In the genomic region with DNA sequence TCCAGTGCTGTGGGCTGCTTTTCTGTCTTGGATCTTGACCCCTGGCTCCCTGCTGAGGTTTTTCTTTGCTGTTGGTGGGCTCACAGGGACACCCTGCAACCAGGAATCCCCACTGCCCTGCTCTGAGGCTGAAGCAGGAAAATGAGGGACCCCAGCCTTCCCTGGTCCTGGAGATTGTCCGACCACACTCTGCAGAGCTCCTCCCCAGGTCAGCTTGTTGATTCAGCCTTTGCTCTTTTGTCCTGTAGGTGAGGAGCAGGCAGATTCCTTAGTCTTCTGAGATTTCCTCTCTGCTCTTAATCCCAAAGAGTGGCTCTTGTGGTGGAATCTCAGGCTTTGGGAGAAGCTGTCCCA, we compare ENCODE assay signal across 16 cellular contexts.
DNase-seq lines count a peak whose midpoint lies in the region; ATAC-seq and TF ChIP-seq lines count a peak whose summit lies in the region.
"Had no signal": no experiment of that assay in that cellular context is flagged by ENCODE, and none has a peak within 500 bp of the region (broad histone marks: within the 10 kb centered on the region; RNA-seq: fewer than 3 reads in every experiment).

No MANE protein-coding gene starts in this region.

- H2AK5ac ChIP-seq in neuronal stem cell (ENCODE audit: low read depth, low read length) = no peak overlapping the region

- H3K27ac Mint-ChIP-seq in activated T-cell treated with anti-CD3 and anti-CD28 coated beads, Interleukin-2, amount 50 U/mL, for 24 hours = no peak overlapping the region
- peak overlapping the region; percentile 44 for H3K27ac Mint-ChIP-seq in endodermal cell
- H3K27ac Mint-ChIP-seq: CD8-positive, alpha-beta T cell had no signal

- H3K4me3 ChIP-seq in endodermal cell (ENCODE audit: low read length) (no peak overlapping the region), neuronal stem cell (ENCODE audit: low read length in 2 of 2) (no peak overlapping the region), Peyer's patch (no peak overlapping the region)
- H3K4me3 ChIP-seq: BLaER1 had no signal

- H4K91ac ChIP-seq in neuronal stem cell (ENCODE audit: low read depth, low read length, poor library complexity) = no peak overlapping the region

- no peak overlapping the region for H3K4ac ChIP-seq in neuronal stem cell (ENCODE audit: low read length)

- H3K79me1 ChIP-seq in neuronal stem cell (ENCODE audit: low read depth, low read length) = no peaks in the 10 kb centered on the region

- H3K4me2 ChIP-seq in neuronal stem cell (ENCODE audit: insufficient read depth, low read length, poor library complexity, severe bottlenecking) = no peak overlapping the region
- H3K4me2 ChIP-seq: BLaER1 had no signal

- no peak overlapping the region for H2BK120ac ChIP-seq in neuronal stem cell (ENCODE audit: low read depth, low read length)

- 25 to 52% methylated on average over 1 of the region's 1 CpG for WGBS in endodermal cell (ENCODE audit: insufficient coverage in 1 of 2, insufficient read length in 1 of 2), 2 experiments
- no CpG with 5 or more reads among the region's 1 CpG for WGBS in neuronal stem cell (ENCODE audit: extremely low coverage in 2 of 2, insufficient read length in 2 of 2, insufficient replicate concordance in 1 of 2), 2 donors

- H3K27ac ChIP-seq in endodermal cell (ENCODE audit: low read depth, low read length) (no peak overlapping the region), neuronal stem cell (replicated peaks; ENCODE audit: low read length) (no peak overlapping the region), Peyer's patch (no peak overlapping the region), caudate nucleus (ENCODE audit: low read depth, low read length) (no peak overlapping the region)
- H3K27ac ChIP-seq: BLaER1 had no signal

- peaks cover 2% of the 10 kb centered on the region for H3K4me1 Mint-ChIP-seq in activated T-cell treated with anti-CD3 and anti-CD28 coated beads, Interleukin-2, amount 50 U/mL, for 24 hours (ENCODE audit: low read depth)
- H3K4me1 Mint-ChIP-seq in endodermal cell = peaks cover 31% of the 10 kb centered on the region

- H2AFZ ChIP-seq in neuronal stem cell (ENCODE audit: low read length) = no peak overlapping the region

- H3K9me3 ChIP-seq in endodermal cell (ENCODE audit: control insufficient read depth, low read length) (no peaks in the 10 kb centered on the region), neuronal stem cell (replicated peaks in 1 of 2; ENCODE audit: control insufficient read depth in 2 of 2, insufficient read depth in 1 of 2, low read depth in 1 of 2, low read length in 2 of 2) (no peaks in the 10 kb centered on the region), Peyer's patch (no peaks in the 10 kb centered on the region)
- H3K9me3 ChIP-seq: BLaER1 had no signal

- H4K8ac ChIP-seq in neuronal stem cell (ENCODE audit: low read depth, low read length) = no peak overlapping the region

- peak; percentile 7 for DNase-seq in activated T-cell treated with anti-CD3 and anti-CD28 coated beads, Interleukin-2, amount 50 U/mL, for 24 hours
- DNase-seq in activated T-cell treated with anti-CD3 and anti-CD28 coated beads, Interleukin-2, amount 50 U/mL, for 48 hours = no peak
- DNase-seq in endodermal cell (peak; percentile 63), neuronal stem cell (ENCODE audit: low spot score) (no peak), Peyer's patch (no peak), caudate nucleus (lab: John Stamatoyannopoulos, UW) (no peak)
- DNase-seq: DMS79 treated with DMSO at 0.1 percent for 48 hours, GF-D8, NCI-H1105 treated with DMSO at 0.1 percent for 48 hours, NCI-H187, NCI-H69, SIG-M5 had no signal

- TF ChIP-seq POLR2A in Peyer's patch (IDR thresholded peaks at IDR 0.05) = no peak

- H3K14ac ChIP-seq in neuronal stem cell (ENCODE audit: low read length) = no peak overlapping the region

- ATAC-seq in GM19452 (IDR thresholded peaks at IDR 0.05; ENCODE audit: unreplicated experiment) (no peak), GM21390 (IDR thresholded peaks at IDR 0.05; ENCODE audit: unreplicated experiment) (no peak)
- ATAC-seq: CD8-positive, alpha-beta T cell had no signal

- H3K9ac ChIP-seq in endodermal cell (ENCODE audit: extremely low read depth, low read length, poor library complexity, severe bottlenecking) (no peak overlapping the region), neuronal stem cell (ENCODE audit: low read depth, low read length, poor library complexity) (no peak overlapping the region)
- H3K9ac ChIP-seq: BLaER1 had no signal

- H3K18ac ChIP-seq in neuronal stem cell (ENCODE audit: low read length) = peak overlapping the region; percentile 9

- H2BK5ac ChIP-seq in neuronal stem cell (ENCODE audit: low read length) = no peak overlapping the region

- TF ChIP-seq CTCF in endodermal cell (conservative IDR thresholded peaks at IDR 0.05) = peak; percentile 33
- TF ChIP-seq CTCF in Peyer's patch (IDR thresholded peaks at IDR 0.05) = no peak

- H2BK15ac ChIP-seq in neuronal stem cell (ENCODE audit: low read length) = no peak overlapping the region

- no peak overlapping the region for H2BK12ac ChIP-seq in neuronal stem cell (ENCODE audit: low read length)

- H3K4me3 Mint-ChIP-seq in activated T-cell treated with anti-CD3 and anti-CD28 coated beads, Interleukin-2, amount 50 U/mL, for 24 hours = no peak overlapping the region
- no peak overlapping the region for H3K4me3 Mint-ChIP-seq in endodermal cell
- H3K4me3 Mint-ChIP-seq: CD8-positive, alpha-beta T cell had no signal

- peaks cover 4% of the 10 kb centered on the region for H3K27me3 Mint-ChIP-seq in activated T-cell treated with anti-CD3 and anti-CD28 coated beads, Interleukin-2, amount 50 U/mL, for 24 hours
- peaks cover 43% of the 10 kb centered on the region for H3K27me3 Mint-ChIP-seq in endodermal cell (ENCODE audit: insufficient read depth)

- H3K9me3 Mint-ChIP-seq in activated T-cell treated with anti-CD3 and anti-CD28 coated beads, Interleukin-2, amount 50 U/mL, for 24 hours = peaks cover under 1% of the 10 kb centered on the region
- peaks cover 2% of the 10 kb centered on the region for H3K9me3 Mint-ChIP-seq in endodermal cell
- H3K9me3 Mint-ChIP-seq: CD8-positive, alpha-beta T cell had no signal

- H3K4me1 ChIP-seq in endodermal cell (ENCODE audit: control insufficient read depth, insufficient read depth, low read length) (peaks cover 14% of the 10 kb centered on the region), neuronal stem cell (ENCODE audit: control insufficient read depth in 2 of 2, insufficient read depth in 1 of 2, low read depth in 1 of 2, low read length in 2 of 2) (peaks cover 0 to 16% of the 10 kb centered on the region in 2 donors), Peyer's patch (no peaks in the 10 kb centered on the region)

- H3K27me3 ChIP-seq in endodermal cell (ENCODE audit: control insufficient read depth, insufficient read depth, low read length, poor library complexity, severe bottlenecking) (peaks cover 38% of the 10 kb centered on the region), neuronal stem cell (ENCODE audit: control insufficient read depth in 3 of 3, insufficient read depth in 3 of 3, low read depth in 1 of 3, low read length in 3 of 3) (peaks cover 0 to 10% (median 3%) of the 10 kb centered on the region in 3 experiments), Peyer's patch (no peaks in the 10 kb centered on the region)

- H3K36me3 ChIP-seq in endodermal cell (ENCODE audit: control insufficient read depth, insufficient read depth, low read length) (no peaks in the 10 kb centered on the region), neuronal stem cell (replicated peaks in 1 of 2; ENCODE audit: control insufficient read depth in 2 of 2, insufficient read depth in 2 of 2, low read length in 2 of 2) (no peaks in the 10 kb centered on the region), Peyer's patch (no peaks in the 10 kb centered on the region)
- H3K36me3 ChIP-seq: BLaER1 had no signal

- H3K36me3 Mint-ChIP-seq in activated T-cell treated with anti-CD3 and anti-CD28 coated beads, Interleukin-2, amount 50 U/mL, for 24 hours (ENCODE audit: low read depth) = no peaks in the 10 kb centered on the region
- no peaks in the 10 kb centered on the region for H3K36me3 Mint-ChIP-seq in endodermal cell (ENCODE audit: low read depth)
- H3K36me3 Mint-ChIP-seq: CD8-positive, alpha-beta T cell had no signal

- H3K23ac ChIP-seq in neuronal stem cell (ENCODE audit: low read depth, low read length, poor library complexity) = no peak overlapping the region

Comparison
In these comparisons a context has a peak if more than half of its experiments do, and no peak if none do; other contexts are left out.
1. DNase-seq: peak in activated T-cell treated with anti-CD3 and anti-CD28 coated beads, Interleukin-2, amount 50 U/mL, for 24 hours (single experiment) and endodermal cell (single experiment); none in activated T-cell treated with anti-CD3 and anti-CD28 coated beads, Interleukin-2, amount 50 U/mL, for 48 hours (0 of 2), neuronal stem cell (single experiment), Peyer's patch (0 of 3) and caudate nucleus (0 of 61).